In the genomic region with DNA sequence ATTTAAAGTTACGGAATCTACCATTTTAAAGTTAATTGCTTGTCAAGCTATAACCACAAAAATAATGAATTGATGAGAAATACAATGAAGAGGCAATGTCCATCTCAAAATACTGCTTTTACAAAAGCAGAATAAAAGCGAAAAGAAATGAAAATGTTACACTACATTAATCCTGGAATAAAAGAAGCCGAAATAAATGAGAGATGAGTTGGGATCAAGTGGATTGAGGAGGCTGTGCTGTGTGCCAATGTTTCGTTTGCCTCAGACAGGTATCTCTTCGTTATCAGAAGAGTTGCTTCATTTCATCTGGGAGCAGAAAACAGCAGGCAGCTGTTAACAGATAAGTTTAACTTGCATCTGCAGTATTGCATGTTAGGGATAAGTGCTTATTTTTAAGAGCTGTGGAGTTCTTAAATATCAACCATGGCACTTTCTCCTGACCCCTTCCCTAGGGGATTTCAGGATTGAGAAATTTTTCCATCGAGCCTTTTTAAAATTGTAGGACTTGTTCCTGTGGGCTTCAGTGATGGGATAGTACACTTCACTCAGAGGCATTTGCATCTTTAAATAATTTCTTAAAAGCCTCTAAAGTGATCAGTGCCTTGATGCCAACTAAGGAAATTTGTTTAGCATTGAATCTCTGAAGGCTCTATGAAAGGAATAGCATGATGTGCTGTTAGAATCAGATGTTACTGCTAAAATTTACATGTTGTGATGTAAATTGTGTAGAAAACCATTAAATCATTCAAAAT, we compare ENCODE assay signal across 8 cellular contexts. TPM values are rescaled to one million over a fixed set of nuclear protein-coding genes. Genes with fewer than 3 reads are reported as not detected.
DNase-seq lines count a peak whose midpoint lies in the region; ATAC-seq and TF ChIP-seq lines count a peak whose summit lies in the region.

No MANE protein-coding gene starts in this region.

- peak overlapping the region; percentile 91 for H3K14ac ChIP-seq in IMR-90 (replicated peaks; ENCODE audit: low read depth, low read length)

- peak overlapping the region; percentile 88 for H3K23ac ChIP-seq in IMR-90 (ENCODE audit: low read depth, low read length)
- H3K23ac ChIP-seq in mesendoderm (ENCODE audit: low read length) = no peak overlapping the region

- H3K79me2 ChIP-seq in mammary epithelial cell (ENCODE audit: insufficient read depth, low read length) (peaks cover 79% of the 10 kb centered on the region), mesendoderm (ENCODE audit: control insufficient read depth, insufficient read depth, low read length) (peaks cover 70% of the 10 kb centered on the region)

- POLR2A ChIA-PET in AG04449 (lab: Yijun Ruan, JAX) = interaction anchor here (0.7 to 17.0 kb wide), 10 partner anchors 14 to 136 kb away, joined by 3 to 1229 read pairs (median 5); a partner anchor contains a TSS
- POLR2A ChIA-PET in IMR-90 (lab: Charles Lee; ENCODE audit: unreplicated experiment) = interaction anchor here (0.6 to 14.2 kb wide), 9 partner anchors 13 to 1876 kb away, joined by 3 to 494 read pairs (median 6); a partner anchor contains a TSS

- H3K27me3 Mint-ChIP-seq in natural killer cell (ENCODE audit: low read depth in 2 of 2) = no peaks in the 10 kb centered on the region

- H2AFZ ChIP-seq in IMR-90 (replicated peaks; ENCODE audit: low read length, poor library complexity) (no peak overlapping the region), mammary epithelial cell (ENCODE audit: low read depth, low read length) (no peak overlapping the region)

- H4K91ac ChIP-seq in IMR-90 (ENCODE audit: insufficient read depth, low read depth, low read length) = no peak overlapping the region

- no peak overlapping the region for H2BK15ac ChIP-seq in IMR-90 (ENCODE audit: low read depth, low read length)
- H2BK15ac ChIP-seq in mesendoderm (replicated peaks; ENCODE audit: low read depth) = no peak overlapping the region

- H3K4me3 Mint-ChIP-seq in natural killer cell = no peak overlapping the region

- dilution Hi-C loops in IMR-90 (cut with HindIII; ENCODE audit: low sequenced_read_pairs, unreplicated experiment) (no loop called here), mammary epithelial cell (cut with HindIII; ENCODE audit: low sequenced_read_pairs) (no loop called here)

- ATAC-seq in IMR-90 (ENCODE audit: low read depth) (no peak), natural killer cell (no peak), GM19397 (IDR thresholded peaks at IDR 0.05; ENCODE audit: unreplicated experiment) (no peak)

- WGBS in IMR-90 (ENCODE audit: extremely low coverage in 2 of 2, insufficient read length in 1 of 2), 2 experiments = 0% methylated on average over 1 of the region's 6 CpGs; no CpG with 5 or more reads in 1 of the 2 experiments
- WGBS in mammary epithelial cell (ENCODE audit: low coverage, missing lambda C conversion rate) = under 1% methylated on average over 6 of the region's 6 CpGs
- WGBS in mesendoderm (ENCODE audit: extremely low coverage, insufficient coverage, low lambda C conversion rate) = no CpG with 5 or more reads among the region's 6 CpGs

- peaks cover 0 to 24% of the 10 kb centered on the region in 2 experiments; a peak in 2 of 4 replicates for H3K79me1 ChIP-seq in IMR-90 (ENCODE audit: low read depth in 1 of 2, low read length in 2 of 2)
- H3K79me1 ChIP-seq in mesendoderm (ENCODE audit: low read length) = peaks cover 1% of the 10 kb centered on the region

- H2BK120ac ChIP-seq in IMR-90 (ENCODE audit: low read depth, low read length) (no peak overlapping the region), mesendoderm (ENCODE audit: low read depth, low read length) (no peak overlapping the region)

- peak overlapping the region; percentile 96 for H2BK5ac ChIP-seq in IMR-90 (ENCODE audit: low read depth, low read length, poor library complexity, severe bottlenecking)
- no peak overlapping the region for H2BK5ac ChIP-seq in mesendoderm (ENCODE audit: low read length)

- H3K18ac ChIP-seq in IMR-90 (ENCODE audit: low read depth, low read length) (peak overlapping the region; percentile 41; the same call in 1 of the 2 replicates), mesendoderm (ENCODE audit: low read length) (no peak overlapping the region)

- DNase-seq in AG04449 (ENCODE audit: low read depth, low spot score) = no peak
- peak; percentile 64 for DNase-seq in IMR-90
- DNase-seq in mammary epithelial cell = no peak
- DNase-seq in mesendoderm = peak; percentile 57
- no peak for DNase-seq in natural killer cell
- DNase-seq in SK-N-DZ (ENCODE audit: low spot score) = no peak
- DNase-seq in AG20443 (ENCODE audit: low spot score) = no peak

- TF ChIP-seq RAD21 in IMR-90 (IDR thresholded peaks at IDR 0.05; ENCODE audit: low read length) = no peak

- intact Hi-C loops in IMR-90 (cut with micrococcal nuclease) = no loop called here
- intact Hi-C loops in mammary epithelial cell (cut with micrococcal nuclease) = loop anchor here (1.0 kb wide), 1 partner anchor 32 kb away; no protein-coding TSS in a partner anchor
- intact Hi-C loops in natural killer cell (cut with micrococcal nuclease) = loop anchor here (10.0 kb wide), 1 partner anchor 288 kb away; no protein-coding TSS in a partner anchor

- no peaks in the 10 kb centered on the region for H3K9me3 Mint-ChIP-seq in natural killer cell

- TF ChIP-seq POLR2A in IMR-90 (IDR thresholded peaks at IDR 0.05; ENCODE audit: low read depth, low read length) = no peak

- peak overlapping the region; percentile 38; the same call in 1 of the 2 replicates for H3K27ac ChIP-seq in IMR-90 (ENCODE audit: insufficient read depth, low read length)
- peak overlapping the region; percentile 98 for H3K27ac ChIP-seq in mammary epithelial cell (ENCODE audit: insufficient read depth, low read depth, low read length)
- no peak overlapping the region for H3K27ac ChIP-seq in mesendoderm (ENCODE audit: low read depth, low read length)

- H2AK9ac ChIP-seq in IMR-90 (replicated peaks; ENCODE audit: low read depth, low read length, poor library complexity) = no peak overlapping the region

- peaks cover 43 to 53% of the 10 kb centered on the region in 2 donors for H3K4me1 Mint-ChIP-seq in natural killer cell

- H3K4me1 ChIP-seq in IMR-90 (ENCODE audit: control insufficient read depth, insufficient read depth, low read length) = no peaks in the 10 kb centered on the region
- H3K4me1 ChIP-seq in mammary epithelial cell (ENCODE audit: insufficient read depth, low read length) = peaks cover 24% of the 10 kb centered on the region
- peaks cover 3% of the 10 kb centered on the region for H3K4me1 ChIP-seq in mesendoderm (ENCODE audit: control insufficient read depth, low read depth, low read length)

- H3K9ac ChIP-seq in IMR-90 (ENCODE audit: low read depth, low read length) (peak overlapping the region; percentile 97), mammary epithelial cell (ENCODE audit: insufficient read depth, low read length) (peak overlapping the region; percentile 100), mesendoderm (ENCODE audit: low read length) (peak overlapping the region; percentile 76)

- H3K27me3 ChIP-seq in IMR-90 (ENCODE audit: control insufficient read depth, insufficient read depth, low read length) (no peaks in the 10 kb centered on the region), mammary epithelial cell (ENCODE audit: insufficient read depth, low read length) (no peaks in the 10 kb centered on the region), mesendoderm (ENCODE audit: insufficient read depth, low read length, poor library complexity) (no peaks in the 10 kb centered on the region)

- CTCF ChIA-PET in AG04449 (lab: Yijun Ruan, JAX) = interaction anchor here (1.0 kb wide), 1 partner anchor 31 kb away, joined by 3 read pairs; no protein-coding TSS in a partner anchor
- CTCF ChIA-PET in IMR-90 (lab: Yijun Ruan, JAX) = no interaction called here
- CTCF ChIA-PET in mammary epithelial cell (lab: Charles Lee; ENCODE audit: low non-redundant PET) = no interaction called here

- H4K5ac ChIP-seq in IMR-90 (ENCODE audit: low read depth, low read length) (no peak overlapping the region), mesendoderm (ENCODE audit: low read length) (no peak overlapping the region)

- H3K36me3 ChIP-seq in IMR-90 (ENCODE audit: control insufficient read depth, insufficient read depth, low read length) (peaks cover 51% of the 10 kb centered on the region), mammary epithelial cell (ENCODE audit: insufficient read depth, low read length) (peaks cover 29% of the 10 kb centered on the region), mesendoderm (ENCODE audit: control insufficient read depth, insufficient read depth, low read length) (peaks cover 19% of the 10 kb centered on the region)

- no peaks in the 10 kb centered on the region for H3K9me1 ChIP-seq in IMR-90 (ENCODE audit: insufficient read depth, low read length)

- BruUV-seq in IMR-90 (replicated peaks; lab: Mats Ljungman, UMichigan) (no TSS peak), mammary epithelial cell (replicated peaks; lab: Mats Ljungman, UMichigan) (TSS peak; percentile 0)

- no peak overlapping the region for H3K27ac Mint-ChIP-seq in natural killer cell

- H3K4me2 ChIP-seq in IMR-90 (ENCODE audit: low read depth, low read length) (peak overlapping the region; percentile 81; the same call in 1 of the 2 replicates), mammary epithelial cell (ENCODE audit: insufficient read depth, low read depth, low read length) (peak overlapping the region; percentile 86), mesendoderm (ENCODE audit: low read length) (peak overlapping the region; percentile 89)

- H2AK5ac ChIP-seq in IMR-90 (ENCODE audit: low read depth, low read length) (no peak overlapping the region), mesendoderm (ENCODE audit: low read length) (no peak overlapping the region)

- H4K8ac ChIP-seq in IMR-90 (ENCODE audit: low read depth in 2 of 2, low read length in 2 of 2) = no peak overlapping the region; a peak in 1 of 4 replicates
- H4K8ac ChIP-seq in mesendoderm (ENCODE audit: low read depth, low read length) = no peak overlapping the region

- TF ChIP-seq CTCF in AG04449 (IDR thresholded peaks at IDR 0.05; ENCODE audit: insufficient read depth, low read length, missing control alignments) (no peak), IMR-90 (conservative IDR thresholded peaks at IDR 0.05; ENCODE audit: low read depth, low read length) (no peak), mammary epithelial cell (conservative IDR thresholded peaks at IDR 0.05 in 1 of 2, IDR thresholded peaks at IDR 0.05 in 1 of 2; ENCODE audit: extremely low read depth in 1 of 2, insufficient read depth in 1 of 2, low read depth in 1 of 2, low read length in 2 of 2) (no peak), natural killer cell (IDR thresholded peaks at IDR 0.05) (no peak)

- peaks cover 84% of the 10 kb centered on the region for H4K20me1 ChIP-seq in IMR-90 (ENCODE audit: insufficient read depth, low read length)
- peaks cover 51% of the 10 kb centered on the region for H4K20me1 ChIP-seq in mammary epithelial cell (ENCODE audit: insufficient read depth, low read length)

- in situ Hi-C loops in IMR-90 (cut with MboI; ENCODE audit: low sequenced_read_pairs) (no loop called here), mammary epithelial cell (cut with MboI; ENCODE audit: low sequenced_read_pairs in 2 of 2) (loop anchor here (5.0 kb wide), 1 partner anchor 76 kb away; no protein-coding TSS in a partner anchor)

- no peak overlapping the region for H3K4ac ChIP-seq in IMR-90 (ENCODE audit: low read depth, low read length)
- no peak overlapping the region for H3K4ac ChIP-seq in mesendoderm (ENCODE audit: low read depth, low read length)

- peak overlapping the region; percentile 67 for H3K56ac ChIP-seq in IMR-90 (ENCODE audit: extremely low read depth, insufficient read depth, low read length)
- peak overlapping the region; percentile 63 for H3K56ac ChIP-seq in mesendoderm (ENCODE audit: low read length)

- no peak overlapping the region for H2BK20ac ChIP-seq in IMR-90 (ENCODE audit: low read depth, low read length)

- peaks cover 11% of the 10 kb centered on the region for H3K36me3 Mint-ChIP-seq in natural killer cell

- H3K9me3 ChIP-seq in IMR-90 (ENCODE audit: control insufficient read depth, insufficient read depth, low read length) (no peaks in the 10 kb centered on the region), mammary epithelial cell (replicated peaks; ENCODE audit: insufficient read depth, low read length) (no peaks in the 10 kb centered on the region)

- H3K4me3 ChIP-seq in AG04449 (ENCODE audit: low read depth, low read length) (peak overlapping the region; percentile 99), IMR-90 (ENCODE audit: insufficient read depth, low read depth, low read length) (peak overlapping the region; percentile 72), mammary epithelial cell (replicated peaks in 1 of 3; ENCODE audit: insufficient read depth in 1 of 3, low read depth in 2 of 3, low read length in 3 of 3) (peak overlapping the region; percentile 75 to 99 (median 99)), mesendoderm (ENCODE audit: low read length) (peak overlapping the region; percentile 74)

RNA-seq across cellular contexts. Expression of a gene that starts 4.2 kb away (rescaled TPM):
- total RNA-seq in IMR-90 (2012; rRNA removed) (3,569 and 5,244 TPM in 2 replicates), mammary epithelial cell (over 10,000 TPM in 1 of 2 donors, 1,000 to 10,000 TPM in 1; 9,320 to 20,636 TPM), natural killer cell (over 10,000 TPM; 32,911 to 36,726 (median 33,502) TPM)
- polyA plus RNA-seq in IMR-90 (2012; rRNA removed) (430 and 636 TPM in 2 replicates), mammary epithelial cell (211 TPM)
- 4.7 and 16.7 TPM in 2 replicates for polyA plus RNA-seq in IMR-90 (2012; cell fraction: cytosol; rRNA removed)
- polyA plus RNA-seq in IMR-90 (2012; cell fraction: nucleus; rRNA removed; ENCODE audit: low replicate concordance) = 481 and 5,232 TPM in 2 replicates
- polyA minus RNA-seq in mammary epithelial cell = 7,117 TPM
- polyA plus RNA-seq in mesendoderm (2013, experiment 1 of 2) = 112 TPM
- polyA plus RNA-seq in mesendoderm (2013, experiment 2 of 2) = 116 TPM
- polyA plus RNA-seq in SK-N-DZ (2014; cell fraction: cytosol; rRNA removed) = 15.5 and 29.5 TPM in 2 replicates
- polyA plus RNA-seq in SK-N-DZ (2014; cell fraction: nucleus; rRNA removed) = 347 and 1,650 TPM in 2 replicates

RNA-seq across cellular contexts. Expression of a gene that starts 21.9 kb away (rescaled TPM):
- 95.8 and 96.4 TPM in 2 replicates for total RNA-seq in IMR-90 (2012; rRNA removed)
- 150 and 172 TPM in 2 replicates for polyA plus RNA-seq in IMR-90 (2012; rRNA removed)
- polyA plus RNA-seq in IMR-90 (2012; cell fraction: cytosol; rRNA removed) = 166 and 172 TPM in 2 replicates
- polyA plus RNA-seq in IMR-90 (2012; cell fraction: nucleus; rRNA removed; ENCODE audit: low replicate concordance) = 173 and 359 TPM in 2 replicates
- total RNA-seq in mammary epithelial cell = 10 to 100 TPM; 66.0 to 75.0 TPM
- polyA plus RNA-seq in mammary epithelial cell = 64.8 TPM
- polyA minus RNA-seq in mammary epithelial cell = 45.1 TPM
- polyA plus RNA-seq in mesendoderm (2013, experiment 1 of 2) = 50.0 TPM
- 51.8 TPM for polyA plus RNA-seq in mesendoderm (2013, experiment 2 of 2)
- total RNA-seq in natural killer cell = 10 to 100 TPM; 61.7 to 79.9 (median 71.3) TPM
- polyA plus RNA-seq in SK-N-DZ (2014; cell fraction: cytosol; rRNA removed) = 32.7 and 42.1 TPM in 2 replicates
- polyA plus RNA-seq in SK-N-DZ (2014; cell fraction: nucleus; rRNA removed) = 92.4 and 96.0 TPM in 2 replicates

RNA-seq across cellular contexts. Expression of a gene that starts 55.1 kb away (rescaled TPM):
- total RNA-seq in IMR-90 (2012; rRNA removed) (6.6 and 8.3 TPM in 2 replicates), mammary epithelial cell (10 to 100 TPM; 21.0 to 42.5 TPM), natural killer cell (100 to 1,000 TPM; 121 to 155 (median 140) TPM)
- polyA plus RNA-seq in IMR-90 (2012; rRNA removed) (145 and 216 TPM in 2 replicates), mammary epithelial cell (46.5 TPM)
- polyA plus RNA-seq in IMR-90 (2012; cell fraction: cytosol; rRNA removed) = 229 and 255 TPM in 2 replicates
- 685 and 1,572 TPM in 2 replicates for polyA plus RNA-seq in IMR-90 (2012; cell fraction: nucleus; rRNA removed; ENCODE audit: low replicate concordance)
- polyA minus RNA-seq in mammary epithelial cell = 38.3 TPM
- 4.6 TPM for polyA plus RNA-seq in mesendoderm (2013, experiment 1 of 2)
- 3.8 TPM for polyA plus RNA-seq in mesendoderm (2013, experiment 2 of 2)
- 7.7 and 11.5 TPM in 2 replicates for polyA plus RNA-seq in SK-N-DZ (2014; cell fraction: cytosol; rRNA removed)
- polyA plus RNA-seq in SK-N-DZ (2014; cell fraction: nucleus; rRNA removed) = 41.4 and 60.9 TPM in 2 replicates

Comparison
In these comparisons a context has a peak if more than half of its experiments do, and no peak if none do; other contexts are left out.
1. DNase-seq: peak in IMR-90 (single experiment) and mesendoderm (single experiment); none in AG04449 (single experiment), mammary epithelial cell (single experiment), natural killer cell (single experiment), SK-N-DZ (single experiment) and AG20443 (single experiment).
2. Peak in every context shown above with its lines, with median percentiles within 50 percentile points of each other: H3K4me3 ChIP-seq, H3K4me2 ChIP-seq and H3K9ac ChIP-seq.